9 cellular contexts compared by ENCODE assay signal in genomic region chr1:40344597-40344996, GRCh38. TPM values are rescaled to one million over a fixed set of nuclear protein-coding genes. Genes with fewer than 3 reads are reported as not detected.
DNase-seq lines count a peak whose midpoint lies in the region; ATAC-seq, FAIRE-seq and TF ChIP-seq lines count a peak whose summit lies in the region.
"Had no signal": no experiment of that assay in that cellular context is flagged by ENCODE, and none has a peak within 500 bp of the region (broad histone marks: within the 10 kb centered on the region; RNA-seq: fewer than 3 reads in every experiment).

No MANE protein-coding gene starts in this region.

- H3K14ac ChIP-seq in neuronal stem cell (ENCODE audit: low read length), result no peak overlapping the region

- H2BK5ac ChIP-seq in neuronal stem cell (ENCODE audit: low read length), result no peak overlapping the region

- no peak overlapping the region for H4K91ac ChIP-seq in neuronal stem cell (ENCODE audit: low read depth, low read length, poor library complexity)

- H2BK120ac ChIP-seq in neuronal stem cell (ENCODE audit: low read depth, low read length), result no peak overlapping the region

- H3K27ac ChIP-seq in RWPE2 (ENCODE audit: poor library complexity, severe bottlenecking) (no peak overlapping the region), neuronal stem cell (replicated peaks; ENCODE audit: low read length) (no peak overlapping the region)
- H3K27ac ChIP-seq: KMS-11 had no signal

- H3K4ac ChIP-seq in neuronal stem cell (ENCODE audit: low read length), result no peak overlapping the region

- no CpG with 5 or more reads among the region's 6 CpGs for WGBS in neuronal stem cell (ENCODE audit: extremely low coverage in 2 of 2, insufficient read length in 2 of 2, insufficient replicate concordance in 1 of 2), 2 donors

- peak; percentile 12 for FAIRE-seq in GM18507 (lab: Jason Lieb, UNC)

- H3K4me2 ChIP-seq in neuronal stem cell (ENCODE audit: insufficient read depth, low read length, poor library complexity, severe bottlenecking), result no peak overlapping the region
- H3K4me2 ChIP-seq: KMS-11 had no signal

- ATAC-seq in RWPE2 (ENCODE audit: low read depth) (0 out of 3 replicates have a peak, but pooled peaks have one; percentile 45), GM21423 (IDR thresholded peaks at IDR 0.05; ENCODE audit: unreplicated experiment) (no peak), HG02678 (IDR thresholded peaks at IDR 0.05; ENCODE audit: unreplicated experiment) (no peak)

- no peaks in the 10 kb centered on the region for H3K9me3 ChIP-seq in RWPE2 (ENCODE audit: severe bottlenecking)
- no peaks in the 10 kb centered on the region for H3K9me3 ChIP-seq in neuronal stem cell (replicated peaks in 1 of 2; ENCODE audit: control insufficient read depth in 2 of 2, insufficient read depth in 1 of 2, low read depth in 1 of 2, low read length in 2 of 2)

- H2AFZ ChIP-seq in neuronal stem cell (ENCODE audit: low read length), result peak overlapping the region; percentile 56

- H3K23ac ChIP-seq in neuronal stem cell (ENCODE audit: low read depth, low read length, poor library complexity), result no peak overlapping the region

- H4K8ac ChIP-seq in neuronal stem cell (ENCODE audit: low read depth, low read length), result no peak overlapping the region

- DNase-seq in GM18507 (ENCODE audit: extremely low spot score, insufficient read length, low read depth), result no peak
- DNase-seq in RWPE2 (ENCODE audit: low spot score), result no peak
- peak; percentile 68 for DNase-seq in choroid plexus epithelial cell (ENCODE audit: low read depth)
- no peak for DNase-seq in neuronal stem cell (ENCODE audit: low spot score)
- DNase-seq in inferior parietal cortex (ENCODE audit: extremely low spot score), result no peak
- no peak for DNase-seq in LoVo (ENCODE audit: low spot score)

- H3K36me3 ChIP-seq in RWPE2 (ENCODE audit: low read depth) (no peaks in the 10 kb centered on the region), neuronal stem cell (replicated peaks in 1 of 2; ENCODE audit: control insufficient read depth in 2 of 2, insufficient read depth in 2 of 2, low read length in 2 of 2) (no peaks in the 10 kb centered on the region)

- H3K4me3 ChIP-seq in RWPE2 (ENCODE audit: severe bottlenecking) (no peak overlapping the region), choroid plexus epithelial cell (ENCODE audit: low read depth, low read length) (no peak overlapping the region), neuronal stem cell (ENCODE audit: low read length in 2 of 2) (no peak overlapping the region)

- H2AK5ac ChIP-seq in neuronal stem cell (ENCODE audit: low read depth, low read length), result no peak overlapping the region

- no peak for TF ChIP-seq CTCF in RWPE2 (IDR thresholded peaks at IDR 0.05; ENCODE audit: poor library complexity, severe bottlenecking)
- no peak for TF ChIP-seq CTCF in choroid plexus epithelial cell (conservative IDR thresholded peaks at IDR 0.05; ENCODE audit: low read depth, low read length)

- H2BK15ac ChIP-seq in neuronal stem cell (ENCODE audit: low read length), result no peak overlapping the region

- H3K4me1 ChIP-seq in RWPE2 (ENCODE audit: insufficient read depth, poor library complexity, severe bottlenecking) (no peaks in the 10 kb centered on the region), neuronal stem cell (ENCODE audit: control insufficient read depth in 2 of 2, insufficient read depth in 1 of 2, low read depth in 1 of 2, low read length in 2 of 2) (no peaks in the 10 kb centered on the region)

- no peak overlapping the region for H2BK12ac ChIP-seq in neuronal stem cell (ENCODE audit: low read length)

- no peaks in the 10 kb centered on the region for H3K79me1 ChIP-seq in neuronal stem cell (ENCODE audit: low read depth, low read length)

- H3K27me3 ChIP-seq in RWPE2 (ENCODE audit: insufficient read depth, poor library complexity, severe bottlenecking) (no peaks in the 10 kb centered on the region), neuronal stem cell (ENCODE audit: control insufficient read depth in 3 of 3, insufficient read depth in 3 of 3, low read depth in 1 of 3, low read length in 3 of 3) (no peaks in the 10 kb centered on the region)

- H3K9ac ChIP-seq in neuronal stem cell (ENCODE audit: low read depth, low read length, poor library complexity), result no peak overlapping the region
- H3K9ac ChIP-seq: KMS-11 had no signal

- H3K18ac ChIP-seq in neuronal stem cell (ENCODE audit: low read length), result no peak overlapping the region

RNA-seq across cellular contexts. Expression of gene COL9A2, which starts 27.5 kb away (rescaled TPM):
- 18.6 TPM for polyA plus RNA-seq in neuronal stem cell (2013, experiment 1 of 2)
- 18.6 TPM for polyA plus RNA-seq in neuronal stem cell (2013, experiment 2 of 2)

RNA-seq across cellular contexts. Expression of gene SMAP2, which starts 28.9 kb away (rescaled TPM):
- polyA plus RNA-seq in neuronal stem cell (2013, experiment 1 of 2), result 12.8 TPM
- 12.4 TPM for polyA plus RNA-seq in neuronal stem cell (2013, experiment 2 of 2)
